In genomic region chr1:161872506-161872905, GRCh38 we compare ENCODE assay signal across 25 cellular contexts.
A peak's percentile ranks its signal among the peaks of the same experiment; 100 is the strongest.
DNase-seq lines count a peak whose midpoint lies in the region; ATAC-seq and TF ChIP-seq lines count a peak whose summit lies in the region.
"Had no signal": no experiment of that assay in that cellular context is flagged by ENCODE, and none has a peak within 500 bp of the region (broad histone marks: within the 10 kb centered on the region; RNA-seq: fewer than 3 reads in every experiment).

No MANE protein-coding gene starts in this region.

- H4K20me1 ChIP-seq in osteoblast (ENCODE audit: insufficient read depth, low read length) = no peaks in the 10 kb centered on the region

- H3K36me3 Mint-ChIP-seq in endothelial cell (ENCODE audit: low read depth, unreplicated experiment) (no peaks in the 10 kb centered on the region), T-cell (peaks cover 37% of the 10 kb centered on the region)
- H3K36me3 Mint-ChIP-seq: natural killer cell had no signal

- H3K27ac ChIP-seq in osteoblast (ENCODE audit: low read depth, low read length) = no peak overlapping the region
- H3K27ac ChIP-seq in gastrocnemius medialis = no peak overlapping the region
- H3K27ac ChIP-seq: esophagus muscularis mucosa, gastroesophageal sphincter, ovary, skin epidermis, thyroid gland had no signal

- H3K4me1 Mint-ChIP-seq in endothelial cell (ENCODE audit: unreplicated experiment) = peaks cover 15% of the 10 kb centered on the region
- no peaks in the 10 kb centered on the region for H3K4me1 Mint-ChIP-seq in T-cell
- H3K4me1 Mint-ChIP-seq: activated CD4-positive, alpha-beta T cell treated with anti-CD3 and anti-CD28 coated beads, Interleukin-2, amount 10 ng/mL, durations not matched to agents 7 days and 5 days; natural killer cell had no signal

- H3K9me3 ChIP-seq in osteoblast (ENCODE audit: low read depth, low read length) = no peaks in the 10 kb centered on the region
- no peaks in the 10 kb centered on the region for H3K9me3 ChIP-seq in gastrocnemius medialis
- H3K9me3 ChIP-seq: esophagus muscularis mucosa, gastroesophageal sphincter, ovary, thyroid gland had no signal

- intact Hi-C loops in gastrocnemius medialis (cut with DNase I; ENCODE audit: low total_unique reads) = no loop called here

- in situ Hi-C loops in gastrocnemius medialis (cut with MboI; ENCODE audit: low sequenced_read_pairs in 4 of 4) = loop anchor here in 1 of 4 donors (25.0 kb wide), 1 partner anchor 165 kb away; no protein-coding TSS in a partner anchor

- CTCF ChIA-PET in T-cell (lab: Charles Lee) = no interaction called here

- H3K4me3 ChIP-seq in osteoblast (ENCODE audit: insufficient read depth, low read length) = no peak overlapping the region
- no peak overlapping the region for H3K4me3 ChIP-seq in gastrocnemius medialis
- H3K4me3 ChIP-seq: esophagus muscularis mucosa, gastroesophageal sphincter, ovary, skin epidermis, thyroid gland had no signal

- H3K27me3 Mint-ChIP-seq in endothelial cell (ENCODE audit: unreplicated experiment) = no peaks in the 10 kb centered on the region
- H3K27me3 Mint-ChIP-seq in T-cell = no peaks in the 10 kb centered on the region
- H3K27me3 Mint-ChIP-seq: activated CD4-positive, alpha-beta T cell treated with anti-CD3 and anti-CD28 coated beads, Interleukin-2, amount 10 ng/mL, durations not matched to agents 7 days and 5 days; effector memory CD8-positive, alpha-beta T cell had no signal

- POLR2A ChIA-PET in T-cell (lab: Charles Lee) = no interaction called here

- H3K4me2 ChIP-seq in osteoblast (ENCODE audit: insufficient read depth, low read length) = peak overlapping the region; percentile 14

- H3K4me1 ChIP-seq in osteoblast (ENCODE audit: insufficient read depth, low read length) (no peaks in the 10 kb centered on the region), gastrocnemius medialis (no peaks in the 10 kb centered on the region)
- H3K4me1 ChIP-seq: esophagus muscularis mucosa, gastroesophageal sphincter, thyroid gland had no signal

- TF ChIP-seq CTCF in endothelial cell (IDR thresholded peaks at IDR 0.05; ENCODE audit: unreplicated experiment) = no peak
- TF ChIP-seq CTCF in osteoblast (IDR thresholded peaks at IDR 0.05; ENCODE audit: extremely low read depth, low read depth, low read length) = no peak
- no peak for TF ChIP-seq CTCF in gastrocnemius medialis (IDR thresholded peaks at IDR 0.05 in 4 of 5, conservative IDR thresholded peaks at IDR 0.05 in 1 of 5)

- H3K9me3 Mint-ChIP-seq in endothelial cell (ENCODE audit: unreplicated experiment) (no peaks in the 10 kb centered on the region), T-cell (no peaks in the 10 kb centered on the region)
- H3K9me3 Mint-ChIP-seq: activated CD4-positive, alpha-beta T cell treated with anti-CD3 and anti-CD28 coated beads, Interleukin-2, amount 10 ng/mL, durations not matched to agents 7 days and 5 days; CD8-positive, alpha-beta T cell; effector memory CD8-positive, alpha-beta T cell; natural killer cell had no signal

- no peaks in the 10 kb centered on the region for H3K79me2 ChIP-seq in osteoblast (ENCODE audit: insufficient read depth, low read length)

- ATAC-seq in gastrocnemius medialis = no peak
- no peak for ATAC-seq in T-cell (replicated peaks in 1 of 4)
- ATAC-seq: CD8-positive, alpha-beta T cell; effector memory CD8-positive, alpha-beta T cell; gastroesophageal sphincter; HepG2; natural killer cell; stimulated activated naive CD8-positive, alpha-beta T cell treated with anti-CD3 and anti-CD28 coated beads, Interleukin-15, Interleukin-2, amounts not matched to agents 100 U/mL and 50 U/mL, for 24 hours had no signal

- H3K27ac Mint-ChIP-seq in endothelial cell (ENCODE audit: unreplicated experiment) (peak overlapping the region; percentile 64), T-cell (no peak overlapping the region)
- H3K27ac Mint-ChIP-seq: activated CD4-positive, alpha-beta T cell treated with anti-CD3 and anti-CD28 coated beads, Interleukin-2, amount 10 ng/mL, durations not matched to agents 7 days and 5 days; CD8-positive, alpha-beta T cell; effector memory CD8-positive, alpha-beta T cell; natural killer cell had no signal

- TF ChIP-seq POLR2A in gastrocnemius medialis (IDR thresholded peaks at IDR 0.05) = no peak

- no peak overlapping the region for H3K4me3 Mint-ChIP-seq in endothelial cell (ENCODE audit: unreplicated experiment)
- no peak overlapping the region for H3K4me3 Mint-ChIP-seq in T-cell
- H3K4me3 Mint-ChIP-seq: activated CD4-positive, alpha-beta T cell treated with anti-CD3 and anti-CD28 coated beads, Interleukin-2, amount 10 ng/mL, durations not matched to agents 7 days and 5 days; CD8-positive, alpha-beta T cell; effector memory CD8-positive, alpha-beta T cell; natural killer cell had no signal

- H3K27me3 ChIP-seq in osteoblast (ENCODE audit: insufficient read depth, low read length) = no peaks in the 10 kb centered on the region
- no peaks in the 10 kb centered on the region for H3K27me3 ChIP-seq in gastrocnemius medialis
- H3K27me3 ChIP-seq: esophagus muscularis mucosa, gastroesophageal sphincter, ovary, thyroid gland had no signal

- no peak overlapping the region for H2AFZ ChIP-seq in osteoblast (ENCODE audit: low read length)

- no peaks in the 10 kb centered on the region for H3K36me3 ChIP-seq in osteoblast (ENCODE audit: insufficient read depth, low read length)
- no peaks in the 10 kb centered on the region for H3K36me3 ChIP-seq in gastrocnemius medialis
- H3K36me3 ChIP-seq: ovary, thyroid gland had no signal

- peak; percentile 4 for DNase-seq in NCI-H510A treated with DMSO at 0.1 percent for 48 hours (lab: John Stamatoyannopoulos, UW)
- DNase-seq in NCI-H510A (lab: John Stamatoyannopoulos, UW) = no peak
- peak; percentile 5 for DNase-seq in M059J (ENCODE audit: low read depth)
- DNase-seq in endothelial cell (ENCODE audit: low spot score) = no peak
- DNase-seq in osteoblast (ENCODE audit: insufficient read length, low spot score, missing footprints) = no peak
- DNase-seq in NCI-H1436 (lab: John Stamatoyannopoulos, UW) = no peak
- no peak for DNase-seq in gastrocnemius medialis
- DNase-seq in T-cell = no peak
- DNase-seq: activated CD4-positive, alpha-beta T cell treated with anti-CD3 and anti-CD28 coated beads, Interleukin-2, amount 10 ng/mL, durations not matched to agents 7 days and 5 days; activated T-cell treated with anti-CD3 and anti-CD28 coated beads, Interleukin-2, amount 50 U/mL, for 48 hours; amniotic stem cell; CD8-positive, alpha-beta T cell; effector memory CD8-positive, alpha-beta T cell; GOT3; natural killer cell; NCI-H2029 treated with DMSO at 0.1 percent for 48 hours; NCI-H524; ovary; stimulated activated naive CD8-positive, alpha-beta T cell treated with anti-CD3 and anti-CD28 coated beads, Interleukin-15, Interleukin-2, amounts not matched to agents 100 U/mL and 50 U/mL, for 24 hours; SW 1271; thyroid gland had no signal

Comparison
In these comparisons a context has a peak if more than half of its experiments do, and no peak if none do; other contexts are left out.
1. DNase-seq: peak in NCI-H510A treated with DMSO at 0.1 percent for 48 hours (single experiment) and M059J (single experiment); none in NCI-H510A (single experiment), endothelial cell (single experiment), osteoblast (single experiment), NCI-H1436 (single experiment), gastrocnemius medialis (0 of 2) and T-cell (0 of 34).